ENCODE assay signal across 8 cellular contexts in the genomic region with DNA sequence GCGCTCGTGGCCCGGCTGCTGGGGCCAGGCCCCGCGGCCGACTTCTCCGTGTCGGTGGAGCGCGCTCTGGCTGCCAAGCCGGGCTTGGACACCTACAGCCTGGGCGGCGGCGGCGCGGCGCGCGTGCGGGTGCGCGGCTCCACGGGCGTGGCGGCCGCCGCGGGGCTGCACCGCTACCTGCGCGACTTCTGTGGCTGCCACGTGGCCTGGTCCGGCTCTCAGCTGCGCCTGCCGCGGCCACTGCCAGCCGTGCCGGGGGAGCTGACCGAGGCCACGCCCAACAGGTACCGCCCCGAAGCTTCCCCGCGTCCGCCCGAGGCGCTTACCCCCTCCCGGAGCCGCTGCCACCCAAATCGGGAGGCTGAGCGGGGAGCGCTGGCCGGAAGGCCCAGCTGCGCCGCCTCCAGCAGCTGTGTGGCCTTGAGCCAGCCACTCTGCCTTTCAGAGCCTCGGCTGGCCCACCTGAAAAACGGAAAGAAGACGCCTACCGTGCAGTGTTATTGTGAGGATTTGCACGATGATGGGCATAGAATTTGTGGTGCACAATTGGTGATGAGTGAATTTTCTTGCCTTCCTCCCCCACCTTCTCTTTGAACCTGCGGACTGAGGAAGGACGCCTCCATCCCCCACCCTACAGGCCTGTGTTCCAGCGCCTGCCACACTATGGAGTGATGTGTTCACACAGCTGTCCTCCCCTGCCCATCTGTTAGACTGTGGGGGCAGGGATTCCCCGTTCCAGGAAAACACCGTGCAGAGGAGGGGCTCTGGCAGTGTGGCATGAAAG. TPM values are rescaled to one million over a fixed set of nuclear protein-coding genes. Genes with fewer than 3 reads are reported as not detected.
A peak's percentile ranks its signal among the peaks of the same experiment; 100 is the strongest.
DNase-seq lines count a peak whose midpoint lies in the region; ATAC-seq and TF ChIP-seq lines count a peak whose summit lies in the region.

No MANE protein-coding gene starts in this region.

- peaks cover 12% of the 10 kb centered on the region for H3K36me3 Mint-ChIP-seq in nephron progenitor cell (ENCODE audit: low read depth)

- H3K79me1 ChIP-seq in IMR-90 (ENCODE audit: low read depth in 1 of 2, low read length in 2 of 2): peaks cover 16 to 32% of the 10 kb centered on the region in 2 experiments

- H2BK5ac ChIP-seq in IMR-90 (ENCODE audit: low read depth, low read length, poor library complexity, severe bottlenecking): peak overlapping the region; percentile 63

- no peak for TF ChIP-seq CTCF in IMR-90 (conservative IDR thresholded peaks at IDR 0.05; ENCODE audit: low read depth, low read length)
- no peak for TF ChIP-seq CTCF in fibroblast of villous mesenchyme (IDR thresholded peaks at IDR 0.05; ENCODE audit: insufficient read depth, low read depth, low read length)
- no peak for TF ChIP-seq CTCF in nephron progenitor cell (IDR thresholded peaks at IDR 0.05)

- peak overlapping the region; percentile 99 for H2AK9ac ChIP-seq in IMR-90 (replicated peaks; ENCODE audit: low read depth, low read length, poor library complexity)

- peaks cover 53% of the 10 kb centered on the region for H3K4me1 Mint-ChIP-seq in nephron progenitor cell

- POLR2A ChIA-PET in IMR-90 (lab: Charles Lee; ENCODE audit: unreplicated experiment): interaction anchor here (1.6 to 1.8 kb wide), 3 partner anchors 16 to 116 kb away, joined by 4 to 6 read pairs (median 4); a partner anchor contains a TSS

- peak overlapping the region; percentile 19 for H3K18ac ChIP-seq in IMR-90 (ENCODE audit: low read depth, low read length)

- CTCF ChIA-PET in IMR-90 (lab: Yijun Ruan, JAX): interaction anchor here (0.6 to 1.8 kb wide), 3 partner anchors 9 to 572 kb away, joined by 3 to 6 read pairs (median 3); no protein-coding TSS in a partner anchor

- peaks cover 25% of the 10 kb centered on the region for H3K9me1 ChIP-seq in IMR-90 (ENCODE audit: insufficient read depth, low read length)

- H3K4me2 ChIP-seq in IMR-90 (ENCODE audit: low read depth, low read length): peak overlapping the region; percentile 90

- no TSS peak for BruUV-seq in IMR-90 (replicated peaks; lab: Mats Ljungman, UMichigan)

- H4K8ac ChIP-seq in IMR-90 (ENCODE audit: low read depth in 2 of 2, low read length in 2 of 2): peak overlapping the region; percentile 72 to 95

- H3K9me3 ChIP-seq in IMR-90 (ENCODE audit: control insufficient read depth, insufficient read depth, low read length): no peaks in the 10 kb centered on the region

- H4K5ac ChIP-seq in IMR-90 (ENCODE audit: low read depth, low read length): peak overlapping the region; percentile 31

- TF ChIP-seq POLR2A in IMR-90 (IDR thresholded peaks at IDR 0.05; ENCODE audit: low read depth, low read length): peak; percentile 7; the same call in 1 of the 2 replicates

- peak overlapping the region; percentile 53 for H3K4me3 ChIP-seq in IMR-90 (ENCODE audit: insufficient read depth, low read depth, low read length)
- H3K4me3 ChIP-seq in fibroblast of villous mesenchyme (ENCODE audit: low read depth, low read length): peak overlapping the region; percentile 72

- H2BK15ac ChIP-seq in IMR-90 (ENCODE audit: low read depth, low read length): 0 out of 3 replicates have a peak overlapping the region, but pooled peaks have one; percentile 7

- ATAC-seq in GM21619 (IDR thresholded peaks at IDR 0.05; ENCODE audit: unreplicated experiment) (peak; percentile 57), IMR-90 (ENCODE audit: low read depth) (peak; percentile 84)

- peaks cover 9% of the 10 kb centered on the region; the same call in 1 of the 2 replicates for H4K20me1 ChIP-seq in IMR-90 (ENCODE audit: insufficient read depth, low read length)

- H2BK20ac ChIP-seq in IMR-90 (ENCODE audit: low read depth, low read length): peak overlapping the region; percentile 17; the same call in 1 of the 2 replicates

- peak overlapping the region; percentile 85 for H3K4me3 Mint-ChIP-seq in nephron progenitor cell

- peak overlapping the region; percentile 81 for H3K9ac ChIP-seq in IMR-90 (ENCODE audit: low read depth, low read length)

- DNase-seq in DMS79 treated with DMSO at 0.1 percent for 48 hours (lab: John Stamatoyannopoulos, UW): peak; percentile 67
- DNase-seq in IMR-90: peak; percentile 78
- peak; percentile 86 for DNase-seq in RPMI7951 (ENCODE audit: low read depth)
- peak; percentile 68 for DNase-seq in activated effector memory CD4-positive, alpha-beta T cell treated with Interleukin-2 at 50 U/mL for 16 hours
- DNase-seq in fibroblast of villous mesenchyme (ENCODE audit: low read depth): peak; percentile 88
- DNase-seq in nephron progenitor cell: peak; percentile 77
- peak in 43 of 49 donors; percentile 33 to 93 (median 67) for DNase-seq in substantia nigra (lab: John Stamatoyannopoulos, UW)

- H3K36me3 ChIP-seq in IMR-90 (ENCODE audit: control insufficient read depth, insufficient read depth, low read length): peaks cover 26% of the 10 kb centered on the region

- in situ Hi-C loops in IMR-90 (cut with MboI; ENCODE audit: low sequenced_read_pairs): no loop called here

- peak overlapping the region; percentile 55 for H3K27ac ChIP-seq in IMR-90 (ENCODE audit: insufficient read depth, low read length)
- H3K27ac ChIP-seq in substantia nigra (ENCODE audit: low read depth, low read length, poor library complexity, severe bottlenecking): peak overlapping the region; percentile 99

- H4K91ac ChIP-seq in IMR-90 (ENCODE audit: insufficient read depth, low read depth, low read length): peak overlapping the region; percentile 98

- H2BK120ac ChIP-seq in IMR-90 (ENCODE audit: low read depth, low read length): peak overlapping the region; percentile 69

- peak overlapping the region; percentile 96 for H3K14ac ChIP-seq in IMR-90 (replicated peaks; ENCODE audit: low read depth, low read length)

- peak overlapping the region; percentile 90 for H2AFZ ChIP-seq in IMR-90 (replicated peaks; ENCODE audit: low read length, poor library complexity)

- H3K9me3 Mint-ChIP-seq in nephron progenitor cell: no peaks in the 10 kb centered on the region

- 0% methylated on average over 41 of the region's 65 CpGs; no CpG with 5 or more reads in 1 of the 2 experiments for WGBS in IMR-90 (ENCODE audit: extremely low coverage in 2 of 2, insufficient read length in 1 of 2), 2 experiments

- intact Hi-C loops in IMR-90 (cut with micrococcal nuclease): no loop called here

- peak overlapping the region; percentile 89 for H3K27ac Mint-ChIP-seq in nephron progenitor cell

- peak overlapping the region; percentile 92 for H3K23ac ChIP-seq in IMR-90 (ENCODE audit: low read depth, low read length)

- no peak for TF ChIP-seq RAD21 in IMR-90 (IDR thresholded peaks at IDR 0.05; ENCODE audit: low read length)

- H2AK5ac ChIP-seq in IMR-90 (ENCODE audit: low read depth, low read length): peak overlapping the region; percentile 93

- dilution Hi-C loops in IMR-90 (cut with HindIII; ENCODE audit: low sequenced_read_pairs, unreplicated experiment): no loop called here

- peak overlapping the region; percentile 63 for H3K56ac ChIP-seq in IMR-90 (ENCODE audit: extremely low read depth, insufficient read depth, low read length)

- no peaks in the 10 kb centered on the region for H3K27me3 ChIP-seq in IMR-90 (ENCODE audit: control insufficient read depth, insufficient read depth, low read length)

- peak overlapping the region; percentile 97 for H3K4ac ChIP-seq in IMR-90 (ENCODE audit: low read depth, low read length)

- H3K4me1 ChIP-seq in IMR-90 (ENCODE audit: control insufficient read depth, insufficient read depth, low read length): peaks cover 12% of the 10 kb centered on the region

- H3K27me3 Mint-ChIP-seq in nephron progenitor cell (ENCODE audit: low read depth, poor library complexity): peaks cover 12% of the 10 kb centered on the region

TF ChIP-seq in IMR-90, 13 proteins besides CTCF, POLR2A, EP300 and RAD21:
- TF ChIP-seq MXI1 (IDR thresholded peaks at IDR 0.05; ENCODE audit: borderline replicate concordance, low read depth, low read length): peak; percentile 83
- TF ChIP-seq MAFK (IDR thresholded peaks at IDR 0.05; ENCODE audit: low read depth, low read length): no peak
- TF ChIP-seq RCOR1 (IDR thresholded peaks at IDR 0.05; ENCODE audit: insufficient replicate concordance, low read length): no peak
- peak; percentile 69; the same call in 1 of the 2 replicates for TF ChIP-seq MAZ (IDR thresholded peaks at IDR 0.05; ENCODE audit: borderline replicate concordance, low read depth, low read length)

RNA-seq across cellular contexts. Expression of a gene that starts 0.5 kb away (rescaled TPM):
- 6.5 and 7.5 TPM in 2 replicates for total RNA-seq in IMR-90 (2012; rRNA removed)
- 29.2 TPM in 2 replicates for polyA plus RNA-seq in IMR-90 (2012; rRNA removed)
- 17.3 and 46.5 TPM in 2 replicates for polyA plus RNA-seq in IMR-90 (2012; cell fraction: cytosol; rRNA removed)
- polyA plus RNA-seq in IMR-90 (2012; cell fraction: nucleus; rRNA removed; ENCODE audit: low replicate concordance): 42.7 and 138 TPM in 2 replicates
- total RNA-seq in RPMI7951 (2014; rRNA removed; shearing (Covaris generic)): 12.7 and 15.5 TPM in 2 replicates
- total RNA-seq in fibroblast of villous mesenchyme: 28.5 and 35.1 TPM in 2 replicates

RNA-seq across cellular contexts. Expression of a gene that starts 16.2 kb away (rescaled TPM):
- total RNA-seq in IMR-90 (2012; rRNA removed) (0.56 and 0.72 TPM in 2 replicates), fibroblast of villous mesenchyme (3.5 and 11.9 TPM in 2 replicates)
- 1.4 and 2.9 TPM in 2 replicates for polyA plus RNA-seq in IMR-90 (2012; rRNA removed)
- 1.4 and 2.6 TPM in 2 replicates for polyA plus RNA-seq in IMR-90 (2012; cell fraction: cytosol; rRNA removed)
- 1.5 and 3.3 TPM in 2 replicates for polyA plus RNA-seq in IMR-90 (2012; cell fraction: nucleus; rRNA removed; ENCODE audit: low replicate concordance)
- 0.68 and 1.4 TPM in 2 replicates for total RNA-seq in RPMI7951 (2014; rRNA removed; shearing (Covaris generic))

RNA-seq across cellular contexts. Expression of a gene that starts 25.4 kb away (rescaled TPM):
- total RNA-seq in IMR-90 (2012; rRNA removed): 9.7 and 10.6 TPM in 2 replicates
- 44.0 and 46.6 TPM in 2 replicates for polyA plus RNA-seq in IMR-90 (2012; rRNA removed)
- polyA plus RNA-seq in IMR-90 (2012; cell fraction: cytosol; rRNA removed): 32.3 and 40.6 TPM in 2 replicates
- 76.9 and 130 TPM in 2 replicates for polyA plus RNA-seq in IMR-90 (2012; cell fraction: nucleus; rRNA removed; ENCODE audit: low replicate concordance)
- 13.8 and 17.8 TPM in 2 replicates for total RNA-seq in RPMI7951 (2014; rRNA removed; shearing (Covaris generic))
- 18.0 and 22.0 TPM in 2 replicates for total RNA-seq in fibroblast of villous mesenchyme

RNA-seq across cellular contexts. Expression of a gene that starts 30.3 kb away (rescaled TPM):
- total RNA-seq in IMR-90 (2012; rRNA removed): 37.5 and 37.8 TPM in 2 replicates
- polyA plus RNA-seq in IMR-90 (2012; rRNA removed): 45.5 and 45.6 TPM in 2 replicates
- polyA plus RNA-seq in IMR-90 (2012; cell fraction: cytosol; rRNA removed): 17.2 and 19.2 TPM in 2 replicates
- 115 and 123 TPM in 2 replicates for polyA plus RNA-seq in IMR-90 (2012; cell fraction: nucleus; rRNA removed; ENCODE audit: low replicate concordance)
- 28.1 and 29.7 TPM in 2 replicates for total RNA-seq in RPMI7951 (2014; rRNA removed; shearing (Covaris generic))
- total RNA-seq in fibroblast of villous mesenchyme: 31.2 and 47.5 TPM in 2 replicates

RNA-seq across cellular contexts. Expression of a gene that starts 41.0 kb away (rescaled TPM):
- total RNA-seq in IMR-90 (2012; rRNA removed): 5.6 and 8.9 TPM in 2 replicates
- 9.8 and 11.1 TPM in 2 replicates for polyA plus RNA-seq in IMR-90 (2012; rRNA removed)
- polyA plus RNA-seq in IMR-90 (2012; cell fraction: cytosol; rRNA removed): 2.9 and 5.3 TPM in 2 replicates
- polyA plus RNA-seq in IMR-90 (2012; cell fraction: nucleus; rRNA removed; ENCODE audit: low replicate concordance): 6.5 and 20.3 TPM in 2 replicates
- total RNA-seq in RPMI7951 (2014; rRNA removed; shearing (Covaris generic)): 18.7 and 25.0 TPM in 2 replicates
- 3.9 and 4.8 TPM in 2 replicates for total RNA-seq in fibroblast of villous mesenchyme

Comparison
In these comparisons a context has a peak if more than half of its experiments do, and no peak if none do; other contexts are left out.
1. Peak in every context shown above with its lines: DNase-seq, ATAC-seq, H3K4me3 ChIP-seq and H3K27ac ChIP-seq.